In genomic region chr12:54759751-54760150, GRCh38 we compare ENCODE assay signal across 8 cellular contexts.
DNase-seq lines count a peak whose midpoint lies in the region; ATAC-seq, FAIRE-seq and TF ChIP-seq lines count a peak whose summit lies in the region.

No MANE protein-coding gene starts in this region.

- ATAC-seq in right cardiac atrium: no peak
- ATAC-seq in GM18505 (IDR thresholded peaks at IDR 0.05; ENCODE audit: unreplicated experiment): no peak

- H3K36me3 ChIP-seq in bronchial epithelial cell (ENCODE audit: control insufficient read depth, insufficient read depth, low read length): no peaks in the 10 kb centered on the region

- no peaks in the 10 kb centered on the region for H3K27me3 ChIP-seq in bronchial epithelial cell (ENCODE audit: control insufficient read depth, insufficient read depth, low read length)
- no peaks in the 10 kb centered on the region for H3K27me3 ChIP-seq in right cardiac atrium (ENCODE audit: control insufficient read depth, insufficient read depth)

- peak; percentile 45 for FAIRE-seq in GM12891 (lab: Jason Lieb, UNC)
- FAIRE-seq in bronchial epithelial cell (lab: Jason Lieb, UNC): peak; percentile 50

- 25% methylated on average over 1 of the region's 1 CpG for WGBS in right cardiac atrium

- no peak overlapping the region for H3K27ac ChIP-seq in right cardiac atrium (ENCODE audit: low read length)

- intact Hi-C loops in right cardiac atrium (cut with DNase I): no loop called here

- H3K4me3 ChIP-seq in AG09309 (ENCODE audit: control insufficient read depth, low read depth, low read length): no peak overlapping the region
- no peak overlapping the region for H3K4me3 ChIP-seq in bronchial epithelial cell (ENCODE audit: low read depth, low read length)
- no peak overlapping the region for H3K4me3 ChIP-seq in skeletal muscle cell (ENCODE audit: low read depth, low read length)
- no peak overlapping the region for H3K4me3 ChIP-seq in right cardiac atrium (ENCODE audit: low read length)

- DNase-seq in AG09309 (ENCODE audit: low read depth) (no peak), GM12891 (ENCODE audit: insufficient read length, low spot score) (no peak), NCI-H2029 treated with DMSO at 0.1 percent for 48 hours (lab: John Stamatoyannopoulos, UW) (peak; percentile 8), bronchial epithelial cell (ENCODE audit: low read depth) (peak; percentile 51), skeletal muscle cell (ENCODE audit: low read depth) (peak; percentile 1), KG1 (lab: John Stamatoyannopoulos, UW) (no peak), right cardiac atrium (no peak)

- no peaks in the 10 kb centered on the region for H3K4me1 ChIP-seq in right cardiac atrium (ENCODE audit: control insufficient read depth, insufficient read depth, low read length)

- H3K9me3 ChIP-seq in right cardiac atrium (ENCODE audit: control insufficient read depth, low read length): no peaks in the 10 kb centered on the region

- TF ChIP-seq CTCF in AG09309 (IDR thresholded peaks at IDR 0.05; ENCODE audit: control insufficient read depth, insufficient read depth, low read depth, low read length, missing control alignments): peak; percentile 49
- peak; percentile 60 for TF ChIP-seq CTCF in bronchial epithelial cell (IDR thresholded peaks at IDR 0.05; ENCODE audit: insufficient read depth, low read length, severe bottlenecking)

- TF ChIP-seq POLR2A in GM12891 (IDR thresholded peaks at IDR 0.05; ENCODE audit: low read depth, low read length) (no peak), GM18505 (IDR thresholded peaks at IDR 0.05; ENCODE audit: borderline replicate concordance, extremely low read depth, insufficient read depth, insufficient read length) (no peak)

TF ChIP-seq in GM12891, 5 proteins besides CTCF, POLR2A, EP300 and RAD21:
- no peak for TF ChIP-seq TAF1 (IDR thresholded peaks at IDR 0.05; ENCODE audit: low read depth, low read length)
- TF ChIP-seq POLR2AphosphoS5 (IDR thresholded peaks at IDR 0.05; ENCODE audit: low read depth, low read length): no peak
- TF ChIP-seq POU2F2 (IDR thresholded peaks at IDR 0.05; ENCODE audit: low read depth, low read length): no peak
- no peak for TF ChIP-seq PAX5 (IDR thresholded peaks at IDR 0.05; ENCODE audit: insufficient read depth, low read length, severe bottlenecking)
- no peak for TF ChIP-seq SPI1 (IDR thresholded peaks at IDR 0.05; ENCODE audit: low read depth, low read length)

Comparison
In these comparisons a context has a peak if more than half of its experiments do, and no peak if none do; other contexts are left out.
1. DNase-seq: peak in NCI-H2029 treated with DMSO at 0.1 percent for 48 hours (single experiment), bronchial epithelial cell (single experiment) and skeletal muscle cell (single experiment); none in AG09309 (single experiment), GM12891 (single experiment), KG1 (single experiment) and right cardiac atrium (0 of 3).